ENCODE assay signal across 9 cellular contexts in genomic region chr2:168920504-168921157, GRCh38. TPM values are rescaled to one million over a fixed set of nuclear protein-coding genes. Genes with fewer than 3 reads are reported as not detected.
DNase-seq lines count a peak whose midpoint lies in the region; ATAC-seq and TF ChIP-seq lines count a peak whose summit lies in the region.
"Had no signal": no experiment of that assay in that cellular context is flagged by ENCODE, and none has a peak within 500 bp of the region (broad histone marks: within the 10 kb centered on the region; RNA-seq: fewer than 3 reads in every experiment).

No MANE protein-coding gene starts in this region.

- no peaks in the 10 kb centered on the region for H3K36me3 ChIP-seq in OCI-LY1 (ENCODE audit: insufficient read depth, low read length)
- H3K36me3 ChIP-seq in endodermal cell (ENCODE audit: control insufficient read depth, insufficient read depth, low read length) = no peaks in the 10 kb centered on the region
- H3K36me3 ChIP-seq in ovary = no peaks in the 10 kb centered on the region

- no peak overlapping the region for H3K27ac Mint-ChIP-seq in endodermal cell
- no peak overlapping the region for H3K27ac Mint-ChIP-seq in activated naive CD4-positive, alpha-beta T cell treated with anti-CD3 and anti-CD28 coated beads, Interleukin-2, amount 10 ng/mL, durations not matched to agents 7 days and 5 days

- no peak overlapping the region for H3K4me3 ChIP-seq in OCI-LY1 (ENCODE audit: low read depth, low read length, poor library complexity, severe bottlenecking)
- H3K4me3 ChIP-seq in endodermal cell (ENCODE audit: low read length) = no peak overlapping the region
- no peak overlapping the region for H3K4me3 ChIP-seq in ovary

- H2AFZ ChIP-seq in OCI-LY1 (ENCODE audit: low read length) = no peak overlapping the region

- no peaks in the 10 kb centered on the region for H3K79me2 ChIP-seq in OCI-LY1 (ENCODE audit: insufficient read depth, low read length)

- H3K9ac ChIP-seq in OCI-LY1 (ENCODE audit: low read length) (no peak overlapping the region), endodermal cell (ENCODE audit: extremely low read depth, low read length, poor library complexity, severe bottlenecking) (no peak overlapping the region)

- H3K27ac ChIP-seq in OCI-LY1 (ENCODE audit: low read depth, low read length, poor library complexity, severe bottlenecking) = no peak overlapping the region
- no peak overlapping the region for H3K27ac ChIP-seq in endodermal cell (ENCODE audit: low read depth, low read length)
- no peak overlapping the region for H3K27ac ChIP-seq in ovary

- intact Hi-C loops in ovary (cut with DNase I) = no loop called here

- H3K4me2 ChIP-seq in OCI-LY1 (ENCODE audit: low read length) = no peak overlapping the region

- H4K20me1 ChIP-seq in OCI-LY1 (ENCODE audit: insufficient read depth, low read length) = no peaks in the 10 kb centered on the region

- ATAC-seq in HG02981 (IDR thresholded peaks at IDR 0.05; ENCODE audit: unreplicated experiment) = peak; percentile 48

- TF ChIP-seq POLR2A in ovary (IDR thresholded peaks at IDR 0.05) = no peak

- TF ChIP-seq EP300 in ovary (IDR thresholded peaks at IDR 0.05) = no peak

- no peak overlapping the region for H3K4me3 Mint-ChIP-seq in endodermal cell
- H3K4me3 Mint-ChIP-seq in activated naive CD4-positive, alpha-beta T cell treated with anti-CD3 and anti-CD28 coated beads, Interleukin-2, amount 10 ng/mL, durations not matched to agents 7 days and 5 days = no peak overlapping the region

- 25 to 90% methylated on average over 1 to 4 of the region's 4 CpGs for WGBS in endodermal cell (ENCODE audit: insufficient coverage in 1 of 2, insufficient read length in 1 of 2), 2 experiments
- WGBS in ovary, 3 donors = 30 to 38% (median 33%) methylated on average over 4 of the region's 4 CpGs

- DNase-seq in D341Med (ENCODE audit: low spot score) = peak; percentile 24
- no peak for DNase-seq in endodermal cell
- DNase-seq in ovary = no peak
- no peak for DNase-seq in HPDE6-E6E7 (ENCODE audit: extremely low spot score)
- DNase-seq in UCSD-AML1 (lab: John Stamatoyannopoulos, UW; ENCODE audit: unreplicated experiment) = no peak
- no peak for DNase-seq in activated naive CD4-positive, alpha-beta T cell treated with anti-CD3 and anti-CD28 coated beads, Interleukin-2, amount 10 ng/mL, durations not matched to agents 7 days and 5 days

- H3K27me3 ChIP-seq in OCI-LY1 (ENCODE audit: insufficient read depth, low read length) (no peaks in the 10 kb centered on the region; the same call in 1 of the 2 replicates), endodermal cell (ENCODE audit: control insufficient read depth, insufficient read depth, low read length, poor library complexity, severe bottlenecking) (no peaks in the 10 kb centered on the region), ovary (no peaks in the 10 kb centered on the region)

- H3K9me3 Mint-ChIP-seq in endodermal cell = peaks cover 5% of the 10 kb centered on the region
- H3K9me3 Mint-ChIP-seq in activated naive CD4-positive, alpha-beta T cell treated with anti-CD3 and anti-CD28 coated beads, Interleukin-2, amount 10 ng/mL, durations not matched to agents 7 days and 5 days = peaks cover 7% of the 10 kb centered on the region

- H3K9me3 ChIP-seq in OCI-LY1 (ENCODE audit: low read length) = no peaks in the 10 kb centered on the region
- H3K9me3 ChIP-seq in endodermal cell (ENCODE audit: control insufficient read depth, low read length) = peaks cover 9% of the 10 kb centered on the region
- H3K9me3 ChIP-seq in ovary = no peaks in the 10 kb centered on the region

- peaks cover 2% of the 10 kb centered on the region for H3K27me3 Mint-ChIP-seq in endodermal cell (ENCODE audit: insufficient read depth)
- H3K27me3 Mint-ChIP-seq in activated naive CD4-positive, alpha-beta T cell treated with anti-CD3 and anti-CD28 coated beads, Interleukin-2, amount 10 ng/mL, durations not matched to agents 7 days and 5 days = peaks cover 35% of the 10 kb centered on the region

- TF ChIP-seq CTCF in OCI-LY1 (IDR thresholded peaks at IDR 0.05; ENCODE audit: low read length) = peak; percentile 57
- peak; percentile 85 for TF ChIP-seq CTCF in endodermal cell (conservative IDR thresholded peaks at IDR 0.05)
- TF ChIP-seq CTCF in ovary (IDR thresholded peaks at IDR 0.05) = peak; percentile 13 to 44 (median 14)

- no peaks in the 10 kb centered on the region for H3K36me3 Mint-ChIP-seq in endodermal cell (ENCODE audit: low read depth)
- peaks cover 2% of the 10 kb centered on the region for H3K36me3 Mint-ChIP-seq in activated naive CD4-positive, alpha-beta T cell treated with anti-CD3 and anti-CD28 coated beads, Interleukin-2, amount 10 ng/mL, durations not matched to agents 7 days and 5 days

- no peaks in the 10 kb centered on the region for H3F3A ChIP-seq in OCI-LY1 (ENCODE audit: insufficient read depth, low read length)

- H3K9me2 ChIP-seq in OCI-LY1 (ENCODE audit: low read depth, low read length) = no peaks in the 10 kb centered on the region

- peaks cover 1% of the 10 kb centered on the region for H3K4me1 Mint-ChIP-seq in endodermal cell
- H3K4me1 Mint-ChIP-seq in activated naive CD4-positive, alpha-beta T cell treated with anti-CD3 and anti-CD28 coated beads, Interleukin-2, amount 10 ng/mL, durations not matched to agents 7 days and 5 days = peaks cover 11% of the 10 kb centered on the region

- no peaks in the 10 kb centered on the region for H3K4me1 ChIP-seq in OCI-LY1 (ENCODE audit: insufficient read depth, low read length, severe bottlenecking)
- H3K4me1 ChIP-seq in endodermal cell (ENCODE audit: control insufficient read depth, insufficient read depth, low read length) = no peaks in the 10 kb centered on the region
- no peaks in the 10 kb centered on the region for H3K4me1 ChIP-seq in ovary (ENCODE audit: insufficient read depth)

- CTCF ChIA-PET in activated naive CD4-positive, alpha-beta T cell treated with anti-CD3 and anti-CD28 coated beads, Interleukin-2, amount 10 ng/mL, durations not matched to agents 7 days and 5 days (lab: Charles Lee) = interaction anchor here (0.7 to 3.0 kb wide), 10 partner anchors 11 to 584 kb away, joined by 3 to 14 read pairs (median 3); no protein-coding TSS in a partner anchor

RNA-seq across cellular contexts. Expression of gene G6PC2, which starts 19.5 kb away (rescaled TPM):
- total RNA-seq in endodermal cell (not detected), ovary (under 1 TPM in 1 of 7 donors, not detected in 6; 0.57 TPM)
- polyA plus RNA-seq in endodermal cell (2013, experiment 1 of 2) = not detected
- polyA plus RNA-seq in endodermal cell (2013, experiment 2 of 2) = not detected
- not detected for polyA plus RNA-seq in ovary
- total RNA-seq: mononuclear cell had no signal

RNA-seq across cellular contexts. Expression of gene SPC25, which starts 30.4 kb away (rescaled TPM):
- 10 to 100 TPM; 22.4 to 57.8 TPM for total RNA-seq in endodermal cell
- polyA plus RNA-seq in endodermal cell (2013, experiment 1 of 2) = 47.2 TPM
- 45.0 TPM for polyA plus RNA-seq in endodermal cell (2013, experiment 2 of 2)
- total RNA-seq in ovary = 1 to 10 TPM in 2 of 7 donors, under 1 TPM in 5; 0.34 to 2.4 (median 0.66) TPM
- polyA plus RNA-seq in ovary = 1 to 10 TPM in 1 of 2 donors, under 1 TPM in 1; 0.85 to 1.3 TPM

Comparison
In these comparisons a context has a peak if more than half of its experiments do, and no peak if none do; other contexts are left out.
1. CTCF ChIP-seq: peak in every context shown above with its lines; median percentile 85 in endodermal cell; 57 in OCI-LY1; 14 in ovary.
2. RNA of gene SPC25, which starts 30.4 kb away (total RNA-seq): 22.4 to 57.8 TPM in endodermal cell; 0.34 to 2.4 TPM in ovary; every median in the first group is over 4 times any median in the second.